10 cellular contexts compared by ENCODE assay signal in the genomic region with DNA sequence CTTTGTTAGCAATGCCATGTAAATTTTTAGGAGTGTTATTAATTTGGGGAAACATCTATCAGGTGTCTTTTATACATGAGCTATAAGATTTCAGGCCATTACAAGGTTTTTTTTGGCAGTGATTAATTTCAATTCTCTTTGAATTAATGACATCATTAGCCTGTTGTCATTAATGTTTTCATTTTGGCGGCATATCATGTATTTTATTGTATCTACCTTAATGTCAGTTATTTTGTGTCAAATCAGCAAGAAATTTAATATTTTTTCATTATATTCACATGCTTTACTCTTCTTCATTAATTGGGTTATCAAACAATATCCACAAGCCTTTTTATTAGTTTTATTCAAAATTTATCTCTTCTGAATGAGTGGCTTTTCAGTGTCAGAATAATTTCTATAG.
"Had no signal": no experiment of that assay in that cellular context is flagged by ENCODE, and none has a peak within 500 bp of the region (broad histone marks: within the 10 kb centered on the region; RNA-seq: fewer than 3 reads in every experiment).

No MANE protein-coding gene starts in this region.

- H3K9ac ChIP-seq: KMS-11 had no signal

- H3K4me2 ChIP-seq: GM23338, KMS-11 had no signal

- FAIRE-seq: H1, H54 had no signal

- DNase-seq: H9, HCEC 1CT, HFFc6, Karpas-422, KBM-7 had no signal

- ATAC-seq: GM23338 had no signal

- H3K27ac ChIP-seq: HL-60, KMS-11 had no signal

- H2AFZ ChIP-seq: GM23338 had no signal

- H3K4me3 ChIP-seq: GM23338 had no signal
